ENCODE assay signal across 11 cellular contexts in the genomic region with DNA sequence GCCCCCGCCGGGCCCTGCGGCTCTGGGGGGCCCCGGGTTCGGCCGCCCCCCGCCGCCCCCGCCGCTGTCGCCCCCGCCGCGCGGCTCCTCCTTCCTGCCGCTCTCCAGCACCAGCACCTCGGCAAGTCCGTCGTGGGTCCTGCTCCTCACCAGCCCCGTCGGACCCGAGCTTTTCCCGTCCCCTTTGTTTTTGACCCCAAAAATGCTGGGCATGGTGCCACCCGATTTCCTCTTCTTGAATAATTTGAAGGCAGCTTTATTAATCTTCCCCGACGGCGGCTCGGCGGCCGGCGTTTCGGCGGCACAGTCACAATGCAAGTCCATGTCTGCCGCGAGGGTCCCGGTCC. TPM values are rescaled to one million over a fixed set of nuclear protein-coding genes. Genes with fewer than 3 reads are reported as not detected.
A peak's percentile ranks its signal among the peaks of the same experiment; 100 is the strongest.
DNase-seq lines count a peak whose midpoint lies in the region; ATAC-seq, FAIRE-seq and TF ChIP-seq lines count a peak whose summit lies in the region.
"Had no signal": no experiment of that assay in that cellular context is flagged by ENCODE, and none has a peak within 500 bp of the region (broad histone marks: within the 10 kb centered on the region; RNA-seq: fewer than 3 reads in every experiment).

No MANE protein-coding gene starts in this region.

- DNase-seq in ELF-1 (ENCODE audit: low read depth, low spot score) (peak; percentile 21), MG63 (no peak), H1 (ENCODE audit: low read depth in 1 of 2, low spot score in 2 of 2) (no peak), pancreas (peak in 1 of 6 donors; percentile 60), D341Med (ENCODE audit: low spot score) (no peak), ACHN (no peak)
- DNase-seq: NCI-H187 had no signal

- no peak overlapping the region for H3K4ac ChIP-seq in H1 (replicated peaks; ENCODE audit: insufficient read length, low read depth, low read length)

- no peak overlapping the region for H3K9ac ChIP-seq in H1 (replicated peaks in 1 of 4; ENCODE audit: extremely low read depth in 1 of 4, low read depth in 3 of 4, low read length in 3 of 4)

- CTCF ChIA-PET in H1 (lab: Charles Lee; ENCODE audit: partially characterized antibody), result interaction anchor here (1.1 to 1.5 kb wide), 3 partner anchors 9 to 85 kb away, joined by 3 to 4 read pairs (median 4); no protein-coding TSS in a partner anchor

- no peak overlapping the region for H2BK12ac ChIP-seq in H1 (ENCODE audit: low read depth, low read length)

- H4K91ac ChIP-seq in H1 (replicated peaks; ENCODE audit: insufficient read length, low read length), result no peak overlapping the region

- no peak overlapping the region for H3K27ac ChIP-seq in H1 (ENCODE audit: low read depth, low read length)
- H3K27ac ChIP-seq in pancreas, result no peak overlapping the region

- POLR2A ChIA-PET in H1 (lab: Charles Lee; ENCODE audit: partially characterized antibody), result interaction anchor here (0.7 kb wide), 1 partner anchor 19 kb away, joined by 5 read pairs; no protein-coding TSS in a partner anchor

- no peak overlapping the region for H2AK5ac ChIP-seq in H1 (ENCODE audit: low read depth, low read length)

- FAIRE-seq in H1 (lab: Jason Lieb, UNC), result no peak
- no peak for FAIRE-seq in pancreas (lab: Jason Lieb, UNC)

- no peak overlapping the region for H2BK5ac ChIP-seq in H1 (ENCODE audit: low read depth, low read length)

- peak overlapping the region; percentile 62 to 86 for H3K4me2 ChIP-seq in H1 (ENCODE audit: insufficient read depth in 1 of 2, low read depth in 2 of 2, low read length in 2 of 2)

- H3K9me3 ChIP-seq in MG63 (no peaks in the 10 kb centered on the region), H1 (ENCODE audit: insufficient read depth in 2 of 2, low read depth in 1 of 2, low read length in 1 of 2) (peaks cover 0 to 8% of the 10 kb centered on the region in 2 experiments; a peak in 1 of 4 replicates), pancreas (no peaks in the 10 kb centered on the region)

- H3K79me2 ChIP-seq in H1 (ENCODE audit: control insufficient read depth in 1 of 2, insufficient read depth in 2 of 2, low read length in 2 of 2), result no peaks in the 10 kb centered on the region

- H4K5ac ChIP-seq in H1 (ENCODE audit: insufficient read length, low read depth, low read length), result no peak overlapping the region

- no peak overlapping the region for H2BK20ac ChIP-seq in H1 (ENCODE audit: low read length)

- H3K4me3 ChIP-seq in MG63, result peak overlapping the region; percentile 12; the same call in 1 of the 2 replicates
- peak overlapping the region; percentile 39 to 68 (median 51) for H3K4me3 ChIP-seq in H1 (ENCODE audit: extremely low read depth in 1 of 4, insufficient read depth in 2 of 4, low read depth in 3 of 4, low read length in 4 of 4)
- peak overlapping the region in 3 of 4 donors; percentile 16 to 41 (median 30) for H3K4me3 ChIP-seq in pancreas

- H3K36me3 ChIP-seq in MG63 (no peaks in the 10 kb centered on the region), H1 (ENCODE audit: control insufficient read depth in 2 of 4, insufficient read depth in 4 of 4, low read length in 3 of 4) (no peaks in the 10 kb centered on the region; a peak in 1 of 8 replicates), pancreas (no peaks in the 10 kb centered on the region)

- no peak overlapping the region for H3K23ac ChIP-seq in H1 (ENCODE audit: insufficient read length)

- H4K20me1 ChIP-seq in H1 (replicated peaks in 1 of 2; ENCODE audit: control insufficient read depth in 1 of 2, insufficient read depth in 2 of 2, low read length in 2 of 2), result peaks cover 0 to 3% of the 10 kb centered on the region in 2 experiments

- in situ Hi-C loops in ACHN (cut with HindIII; ENCODE audit: low pct_ligation_motif_present, low pct_unique_long_range_greater_than_20kb, low sequenced_read_pairs), result no loop called here

- H3K14ac ChIP-seq in H1 (ENCODE audit: insufficient read length), result no peak overlapping the region

- no peak overlapping the region for H3K18ac ChIP-seq in H1 (ENCODE audit: extremely low read depth, low read length)

- H3K79me1 ChIP-seq in H1 (ENCODE audit: low read depth, low read length), result no peaks in the 10 kb centered on the region

- no peak overlapping the region for H2BK120ac ChIP-seq in H1 (replicated peaks; ENCODE audit: low read depth, low read length)

- intact Hi-C loops in pancreas (cut with DNase I), result no loop called here

- H2AFZ ChIP-seq in H1 (ENCODE audit: low read length), result no peak overlapping the region

- H2BK15ac ChIP-seq in H1 (ENCODE audit: low read length), result no peak overlapping the region

- TF ChIP-seq POLR2A in H1 (IDR thresholded peaks at IDR 0.05; ENCODE audit: control extremely low read depth in 1 of 2, low read depth in 2 of 2, low read length in 2 of 2), result no peak

- no peak overlapping the region for H4K8ac ChIP-seq in H1 (ENCODE audit: extremely low read depth, insufficient read depth, low read length)

- H3K56ac ChIP-seq in H1 (replicated peaks; ENCODE audit: insufficient read length, low read depth, low read length), result no peak overlapping the region

- H3K23me2 ChIP-seq in H1 (ENCODE audit: low read depth, low read length), result peaks cover 11% of the 10 kb centered on the region; the same call in 1 of the 2 replicates

- H3K27me3 ChIP-seq in MG63, result peaks cover 56% of the 10 kb centered on the region
- peaks cover 23 to 44% (median 39%) of the 10 kb centered on the region in 4 experiments for H3K27me3 ChIP-seq in H1 (replicated peaks in 1 of 4; ENCODE audit: control insufficient read depth in 3 of 4, extremely low read depth in 1 of 4, insufficient read depth in 3 of 4, low read length in 3 of 4)
- H3K27me3 ChIP-seq in pancreas, result peaks cover 0 to 33% (median 2%) of the 10 kb centered on the region in 4 donors

- ATAC-seq in pancreas (peak in 1 of 4 donors; percentile 31), HG02588 (IDR thresholded peaks at IDR 0.05; ENCODE audit: unreplicated experiment) (no peak), GM19324 (IDR thresholded peaks at IDR 0.05; ENCODE audit: low FRiP score, unreplicated experiment) (no peak)
- ATAC-seq: activated CD4-positive, CD25-positive, alpha-beta regulatory T cell treated with anti-CD3 and anti-CD28 coated beads, Interleukin-2, amount 50 U/mL, for 24 hours had no signal

- 3% methylated on average over 20 of the region's 36 CpGs; no CpG with 5 or more reads in 1 of the 2 experiments for WGBS in H1 (ENCODE audit: extremely low coverage in 1 of 2, insufficient coverage in 1 of 2, insufficient read length in 1 of 2, insufficient replicate concordance in 2 of 2, low coverage in 1 of 2, low lambda C conversion rate in 2 of 2, missing lambda C conversion rate in 1 of 2), 2 experiments
- WGBS in pancreas, 2 donors, result 0 to 2% methylated on average over 19 to 36 of the region's 36 CpGs

- H3K4me1 ChIP-seq in H1 (replicated peaks in 1 of 4; ENCODE audit: control insufficient read depth in 3 of 4, insufficient read depth in 4 of 4, low read length in 3 of 4) (peaks cover 2 to 12% (median 7%) of the 10 kb centered on the region in 4 experiments; a peak in 6 of 7 replicates), pancreas (no peaks in the 10 kb centered on the region)

- TF ChIP-seq RAD21 in H1 (IDR thresholded peaks at IDR 0.05 in 1 of 2, conservative IDR thresholded peaks at IDR 0.05 in 1 of 2; ENCODE audit: low read depth in 2 of 2, low read length in 2 of 2), result no peak

- TF ChIP-seq CTCF in H1 (IDR thresholded peaks at IDR 0.05; ENCODE audit: control extremely low read depth in 1 of 3, insufficient read depth in 1 of 3, low read depth in 1 of 3, low read length in 3 of 3) (no peak), pancreas (IDR thresholded peaks at IDR 0.05) (no peak)

- no peak for TF ChIP-seq EP300 in H1 (IDR thresholded peaks at IDR 0.05; ENCODE audit: borderline replicate concordance in 1 of 2, low read depth in 2 of 2, low read length in 2 of 2)

TF ChIP-seq in H1, 55 proteins besides CTCF, POLR2A, EP300 and RAD21:
- TF ChIP-seq KDM4A (IDR thresholded peaks at IDR 0.05; ENCODE audit: low read depth, low read length, severe bottlenecking) (peak; percentile 1), RBBP5 (IDR thresholded peaks at IDR 0.05; ENCODE audit: borderline replicate concordance, low read depth, low read length) (no peak)

RNA-seq across cellular contexts. Expression of a gene that starts 0.9 kb away (rescaled TPM):
- not detected in 2 replicates for total RNA-seq in MG63 (2014; rRNA removed; shearing (Covaris generic); ENCODE audit: low replicate concordance)
- 0.50 and 0.57 TPM in 2 replicates for total RNA-seq in H1 (2021; fragmentation: NEBNext Ultra II Directional; extraction: Animal tissue kit (Norgen Biotek cat#: 25700))
- 0.14 and 0.16 TPM in 2 replicates for polyA plus RNA-seq in H1 (2011; rRNA removed)
- 0.14 TPM for polyA plus RNA-seq in H1 (2011; cell fraction: cytosol; rRNA removed)
- 0.16 TPM for polyA plus RNA-seq in H1 (2011; cell fraction: nucleus; rRNA removed)
- polyA plus RNA-seq in H1 (2012, experiment 1 of 2), result 0.11 to 0.30 TPM (median 0.18 TPM) in 4 replicates
- polyA plus RNA-seq in H1 (2012, experiment 2 of 2), result 0.09 TPM
- 0.14 TPM for polyA plus RNA-seq in H1 (2013, experiment 1 of 2)
- 0.20 TPM for polyA plus RNA-seq in H1 (2013, experiment 2 of 2)
- polyA minus RNA-seq in H1 (2011; rRNA and poly(A)+ RNA removed), result 0.17 and 0.25 TPM in 2 replicates
- polyA minus RNA-seq in H1 (2011; cell fraction: cytosol; rRNA and poly(A)+ RNA removed), result 0.15 TPM
- polyA minus RNA-seq in H1 (2011; cell fraction: nucleus; rRNA and poly(A)+ RNA removed), result 0.30 TPM
- total RNA-seq in pancreas, result not detected
- under 1 TPM in 1 of 2 donors, not detected in 1; 0.07 TPM for polyA plus RNA-seq in pancreas
- polyA plus RNA-seq: fibroblast of lung had no signal
